Comparison of ENCODE assay signal across 22 cellular contexts in the genomic region with DNA sequence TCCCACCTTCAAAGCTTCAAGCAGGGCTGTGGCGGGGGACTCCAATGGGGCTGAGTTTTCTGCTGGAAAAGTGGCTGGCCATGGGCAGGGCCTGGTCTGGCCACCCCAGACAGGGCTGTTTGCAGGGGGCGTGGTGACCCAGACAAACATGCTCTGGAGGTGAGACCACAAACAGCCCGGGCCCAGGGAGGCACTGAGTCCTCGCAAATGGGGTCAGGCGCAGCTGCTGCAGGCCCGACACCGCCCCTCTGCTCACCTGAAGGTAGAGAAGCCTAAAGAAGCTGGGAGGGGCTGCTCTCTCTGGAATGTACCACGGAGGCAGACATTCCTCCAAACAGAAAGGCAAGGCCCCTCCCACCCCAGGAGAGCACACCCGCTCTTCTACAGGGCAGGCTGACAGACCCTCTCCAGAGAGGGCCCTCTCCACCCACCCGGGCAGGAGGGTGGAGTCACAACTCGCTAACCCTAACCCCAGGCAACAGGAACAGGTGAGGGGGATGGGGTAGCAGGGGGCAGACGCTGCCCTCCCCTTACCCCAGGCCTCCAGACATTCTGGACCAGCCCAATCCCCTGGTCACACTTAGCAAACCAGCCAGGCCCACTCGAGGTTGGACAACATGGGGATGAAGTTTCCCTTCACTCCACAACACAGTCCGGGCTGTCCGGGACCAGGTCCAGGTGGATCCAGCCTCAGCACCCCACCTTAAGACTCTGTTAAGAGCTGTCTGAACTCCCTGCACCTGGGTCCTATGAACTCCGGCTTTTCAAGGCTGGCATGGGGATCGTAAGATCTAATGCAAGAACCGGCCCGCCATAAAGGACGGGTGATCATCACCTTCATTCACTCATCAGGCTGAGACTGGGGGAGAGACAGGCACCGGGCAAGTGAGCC. TPM values are rescaled to one million over a fixed set of nuclear protein-coding genes. Genes with fewer than 3 reads are reported as not detected.
DNase-seq lines count a peak whose midpoint lies in the region; ATAC-seq, FAIRE-seq and TF ChIP-seq lines count a peak whose summit lies in the region.
"Had no signal": no experiment of that assay in that cellular context is flagged by ENCODE, and none has a peak within 500 bp of the region (broad histone marks: within the 10 kb centered on the region; RNA-seq: fewer than 3 reads in every experiment).

No MANE protein-coding gene starts in this region.

- H3K4me1 ChIP-seq in HEK293 (ENCODE audit: control insufficient read depth, insufficient read depth, low read length) (no peaks in the 10 kb centered on the region; the same call in 1 of the 2 replicates), kidney (ENCODE audit: control insufficient read depth in 1 of 2, insufficient read depth in 1 of 2, low read depth in 1 of 2, low read length in 2 of 2) (peaks cover 0 to 5% of the 10 kb centered on the region in 2 donors)

- intact Hi-C loops in kidney (cut with DNase I), result loop anchor here (5.0 kb wide), 1 partner anchor 389 kb away; no protein-coding TSS in a partner anchor

- peaks cover 24% of the 10 kb centered on the region for H3K27me3 Mint-ChIP-seq in progenitor cell of endocrine pancreas

- H3K36me3 Mint-ChIP-seq in progenitor cell of endocrine pancreas (ENCODE audit: insufficient read depth), result no peaks in the 10 kb centered on the region
- H3K36me3 Mint-ChIP-seq: CD4-positive, alpha-beta memory T cell had no signal

- CTCF ChIA-PET in HEK293 (lab: Yijun Ruan, JAX), result interaction anchor here (0.6 to 8.3 kb wide), 4 partner anchors 133 to 734 kb away, joined by 3 to 160 read pairs (median 4); no protein-coding TSS in a partner anchor

- peaks cover 2% of the 10 kb centered on the region for H3K4me1 Mint-ChIP-seq in progenitor cell of endocrine pancreas (ENCODE audit: low read depth)

- peak; percentile 3 for DNase-seq in AG08396 (ENCODE audit: low spot score)
- DNase-seq in kidney, result peak; percentile 74
- peak; percentile 29 for DNase-seq in progenitor cell of endocrine pancreas (ENCODE audit: low spot score, unreplicated experiment)
- DNase-seq in kidney glomerular epithelial cell (lab: John Stamatoyannopoulos, UW), result no peak
- DNase-seq: AML-193; CD4-positive, alpha-beta memory T cell; DMS79 treated with DMSO at 0.1 percent for 48 hours; GDM1; GM23248; Karpas-422; MM.1S; NCI-H1105; NCI-H187; NCI-H446 had no signal

- H3K9me3 ChIP-seq in HEK293 (ENCODE audit: control insufficient read depth, insufficient read depth, low read depth, low read length), result no peaks in the 10 kb centered on the region
- no peaks in the 10 kb centered on the region for H3K9me3 ChIP-seq in kidney (ENCODE audit: control insufficient read depth in 1 of 2, low read length in 2 of 2)

- H3K27ac Mint-ChIP-seq in progenitor cell of endocrine pancreas, result no peak overlapping the region
- H3K27ac Mint-ChIP-seq: CD4-positive, alpha-beta memory T cell had no signal

- TF ChIP-seq CTCF in HEK293 (tag by site-specific recombination; IDR thresholded peaks at IDR 0.05) (no peak), kidney (IDR thresholded peaks at IDR 0.05; ENCODE audit: borderline replicate concordance, extremely low read depth, insufficient read depth) (no peak), progenitor cell of endocrine pancreas (IDR thresholded peaks at IDR 0.05; ENCODE audit: unreplicated experiment) (no peak)

- POLR2A ChIA-PET in HEK293 (lab: Yijun Ruan, JAX), result interaction anchor here (1.0 kb wide), 1 partner anchor 295 kb away, joined by 3 read pairs; no protein-coding TSS in a partner anchor

- no peak for FAIRE-seq in kidney (lab: Jason Lieb, UNC)
- FAIRE-seq: A204.1, D721Med, GM12892 had no signal

- no peaks in the 10 kb centered on the region for H3K36me3 ChIP-seq in HEK293 (ENCODE audit: control insufficient read depth in 2 of 2, insufficient read depth in 1 of 2, low read length in 2 of 2)
- no peaks in the 10 kb centered on the region for H3K36me3 ChIP-seq in kidney (ENCODE audit: control insufficient read depth in 1 of 2, insufficient read depth in 2 of 2, low read length in 2 of 2)

- H3K27ac ChIP-seq in HEK293 (ENCODE audit: extremely low read depth, low read depth, low read length) (no peak overlapping the region), kidney (ENCODE audit: low read depth in 2 of 2, low read length in 2 of 2) (no peak overlapping the region)
- H3K27ac ChIP-seq: GM23248, RWPE1 had no signal

- ATAC-seq in GM18861 (IDR thresholded peaks at IDR 0.05; ENCODE audit: unreplicated experiment) (no peak), HG03342 (IDR thresholded peaks at IDR 0.05; ENCODE audit: unreplicated experiment) (no peak), HG03460 (IDR thresholded peaks at IDR 0.05; ENCODE audit: unreplicated experiment) (no peak)

- H3K4me3 Mint-ChIP-seq in progenitor cell of endocrine pancreas (ENCODE audit: low read depth), result no peak overlapping the region
- H3K4me3 Mint-ChIP-seq: CD4-positive, alpha-beta memory T cell had no signal

- no peak overlapping the region for H3K9ac ChIP-seq in kidney (ENCODE audit: low read length in 2 of 2)
- H3K9ac ChIP-seq: GM23248 had no signal

- no peaks in the 10 kb centered on the region for H3K9me3 Mint-ChIP-seq in progenitor cell of endocrine pancreas (ENCODE audit: low read depth)
- H3K9me3 Mint-ChIP-seq: CD4-positive, alpha-beta memory T cell had no signal

- H3K4me3 ChIP-seq in HEK293 (ENCODE audit: low read depth, low read length) (no peak overlapping the region), kidney (ENCODE audit: low read length in 2 of 2) (no peak overlapping the region)
- H3K4me3 ChIP-seq: GM23248 had no signal

TF ChIP-seq in HEK293, 187 proteins besides CTCF, POLR2A, EP300 and RAD21:
- TF ChIP-seq, protein P1, sequence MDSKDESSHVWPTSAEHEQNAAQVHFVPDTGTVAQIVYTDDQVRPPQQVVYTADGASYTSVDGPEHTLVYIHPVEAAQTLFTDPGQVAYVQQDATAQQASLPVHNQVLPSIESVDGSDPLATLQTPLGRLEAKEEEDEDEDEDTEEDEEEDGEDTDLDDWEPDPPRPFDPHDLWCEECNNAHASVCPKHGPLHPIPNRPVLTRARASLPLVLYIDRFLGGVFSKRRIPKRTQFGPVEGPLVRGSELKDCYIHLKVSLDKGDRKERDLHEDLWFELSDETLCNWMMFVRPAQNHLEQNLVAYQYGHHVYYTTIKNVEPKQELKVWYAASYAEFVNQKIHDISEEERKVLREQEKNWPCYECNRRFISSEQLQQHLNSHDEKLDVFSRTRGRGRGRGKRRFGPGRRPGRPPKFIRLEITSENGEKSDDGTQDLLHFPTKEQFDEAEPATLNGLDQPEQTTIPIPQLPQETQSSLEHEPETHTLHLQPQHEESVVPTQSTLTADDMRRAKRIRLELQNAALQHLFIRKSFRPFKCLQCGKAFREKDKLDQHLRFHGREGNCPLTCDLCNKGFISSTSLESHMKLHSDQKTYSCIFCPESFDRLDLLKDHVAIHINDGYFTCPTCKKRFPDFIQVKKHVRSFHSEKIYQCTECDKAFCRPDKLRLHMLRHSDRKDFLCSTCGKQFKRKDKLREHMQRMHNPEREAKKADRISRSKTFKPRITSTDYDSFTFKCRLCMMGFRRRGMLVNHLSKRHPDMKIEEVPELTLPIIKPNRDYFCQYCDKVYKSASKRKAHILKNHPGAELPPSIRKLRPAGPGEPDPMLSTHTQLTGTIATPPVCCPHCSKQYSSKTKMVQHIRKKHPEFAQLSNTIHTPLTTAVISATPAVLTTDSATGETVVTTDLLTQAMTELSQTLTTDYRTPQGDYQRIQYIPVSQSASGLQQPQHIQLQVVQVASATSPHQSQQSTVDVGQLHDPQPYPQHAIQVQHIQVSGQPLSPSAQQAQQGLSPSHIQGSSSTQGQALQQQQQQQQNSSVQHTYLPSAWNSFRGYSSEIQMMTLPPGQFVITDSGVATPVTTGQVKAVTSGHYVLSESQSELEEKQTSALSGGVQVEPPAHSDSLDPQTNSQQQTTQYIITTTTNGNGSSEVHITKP (tag by site-specific recombination; IDR thresholded peaks at IDR 0.05), result peak; percentile 49
- no peak for TF ChIP-seq ZNF16 (tag by site-specific recombination; IDR thresholded peaks at IDR 0.05; ENCODE audit: low read depth)

RNA-seq across cellular contexts. Expression of a gene that starts 32.3 kb away (rescaled TPM):
- total RNA-seq in kidney (44.1 TPM), progenitor cell of endocrine pancreas (35.0 and 37.1 TPM in 2 replicates)
- 76.6 TPM for polyA plus RNA-seq in kidney (ENCODE audit: insufficient read depth, low read depth, low replicate concordance)
